24 cellular contexts compared by ENCODE assay signal in genomic region chr16:75139498-75139897, GRCh38. TPM values are rescaled to one million over a fixed set of nuclear protein-coding genes. Genes with fewer than 3 reads are reported as not detected.
"Had no signal": no experiment of that assay in that cellular context is flagged by ENCODE, and none has a peak within 500 bp of the region (broad histone marks: within the 10 kb centered on the region; RNA-seq: fewer than 3 reads in every experiment).

No MANE protein-coding gene starts in this region.

- DNase-seq: activated CD4-positive, alpha-beta memory T cell treated with anti-CD3 and anti-CD28 coated beads, Interleukin-2, amount 10 ng/mL, durations not matched to agents 7 days and 5 days; activated CD4-positive, alpha-beta T cell treated with anti-CD3 and anti-CD28 coated beads for 36 hours; activated CD4-positive, alpha-beta T cell treated with anti-CD3 and anti-CD28 coated beads, Interleukin-2, amount 50 U/mL, for 1 hour; activated CD8-positive, alpha-beta memory T cell treated with anti-CD3 and anti-CD28 coated beads, Interleukin-2, amount 50 U/mL, for 4 hours; activated naive CD4-positive, alpha-beta T cell treated with anti-CD3 and anti-CD28 coated beads, Interleukin-2, amount 50 U/mL, for 16 hours; activated naive CD8-positive, alpha-beta T cell treated with anti-CD3 and anti-CD28 coated beads, Interleukin-2, amount 10 ng/mL, durations not matched to agents 7 days and 5 days; activated T-cell treated with anti-CD3 and anti-CD28 coated beads, Interleukin-2, amount 50 U/mL, for 72 hours; aorta; caudate nucleus; Kasumi-1; KBM-7; NCI-H1105 treated with DMSO at 0.1 percent for 48 hours; NCI-H1436 treated with DMSO at 0.1 percent for 48 hours; NCI-H1930; NCI-H446; NCI-H526; NCI-H774; NK-92 treated with Interleukin-12 subunit alpha and Interleukin-12 subunit beta, amount 100 ng/mL, for 24 hours; OCI-M1; Peyer's patch; Right ventricle myocardium superior; SJCRH30; SK-N-SH; T-helper 1 cell had no signal

- ATAC-seq: activated CD4-positive, alpha-beta T cell treated with anti-CD3 and anti-CD28 coated beads for 36 hours; activated T-cell treated with anti-CD3 and anti-CD28 coated beads, Interleukin-2, amount 50 U/mL, for 72 hours had no signal

RNA-seq across cellular contexts. Expression of gene LDHD, which starts 22.9 kb away (rescaled TPM):
- total RNA-seq: activated naive CD8-positive, alpha-beta T cell treated with anti-CD3 and anti-CD28 coated beads, Interleukin-2, amount 10 ng/mL, durations not matched to agents 7 days and 5 days had no signal
